ENCODE assay signal across 31 cellular contexts in genomic region chr9:74527718-74528117, GRCh38. TPM values are rescaled to one million over a fixed set of nuclear protein-coding genes. Genes with fewer than 3 reads are reported as not detected.
"Had no signal": no experiment of that assay in that cellular context is flagged by ENCODE, and none has a peak within 500 bp of the region (broad histone marks: within the 10 kb centered on the region; RNA-seq: fewer than 3 reads in every experiment).

No MANE protein-coding gene starts in this region.

- H3K4me1 ChIP-seq: ascending aorta, breast epithelium, colonic mucosa, esophagus squamous epithelium, gastroesophageal sphincter, heart right ventricle had no signal

- H3K27me3 ChIP-seq: ascending aorta, breast epithelium, cardiac muscle cell, colonic mucosa, esophagus squamous epithelium, gastroesophageal sphincter, heart right ventricle had no signal

- DNase-seq: activated CD4-positive, alpha-beta memory T cell treated with anti-CD3 and anti-CD28 coated beads, Interleukin-2, amount 10 ng/mL, durations not matched to agents 7 days and 5 days; activated CD4-positive, alpha-beta T cell treated with anti-CD3 and anti-CD28 coated beads for 1 hour; activated CD4-positive, alpha-beta T cell treated with anti-CD3 and anti-CD28 coated beads for 4 hours; activated CD4-positive, alpha-beta T cell treated with anti-CD3 and anti-CD28 coated beads, Interleukin-2, amount 10 ng/mL, durations not matched to agents 7 days and 5 days; activated CD4-positive, alpha-beta T cell treated with anti-CD3 and anti-CD28 coated beads, Interleukin-2, amount 50 U/mL, for 4 hours; activated CD8-positive, alpha-beta memory T cell treated with anti-CD3 and anti-CD28 coated beads, Interleukin-2, amount 50 U/mL, for 48 hours; activated gamma-delta T cell; activated naive CD4-positive, alpha-beta T cell; activated naive CD4-positive, alpha-beta T cell treated with anti-CD3 and anti-CD28 coated beads, Interleukin-2, amount 10 ng/mL, durations not matched to agents 7 days and 5 days; activated naive CD8-positive, alpha-beta T cell treated with anti-CD3 and anti-CD28 coated beads, Interleukin-2, amount 10 ng/mL, durations not matched to agents 7 days and 5 days; activated T-cell treated with anti-CD3 and anti-CD28 coated beads for 4 hours; activated T-cell treated with anti-CD3 and anti-CD28 coated beads, Interleukin-2, amount 50 U/mL, for 24 hours; activated T-cell treated with anti-CD3 and anti-CD28 coated beads, Interleukin-2, amount 50 U/mL, for 72 hours; central memory CD4-positive, alpha-beta T cell; cerebellar nuclear complex; colonic mucosa; effector CD8-positive, alpha-beta T cell; esophagus squamous epithelium; foreskin melanocyte; heart right ventricle; T-helper 17 cell; T1000 had no signal

- H3K36me3 ChIP-seq: ascending aorta, breast epithelium, cardiac muscle cell, colonic mucosa, esophagus squamous epithelium, gastroesophageal sphincter, heart right ventricle had no signal

- FAIRE-seq: endometrium, endothelial cell of umbilical vein had no signal

- H3K4me3 ChIP-seq: ascending aorta, breast epithelium, cardiac muscle cell, colonic mucosa, esophagus squamous epithelium, gastroesophageal sphincter, heart right ventricle had no signal

- H3K9me3 ChIP-seq: ascending aorta, breast epithelium, colonic mucosa, esophagus squamous epithelium, gastroesophageal sphincter, heart right ventricle had no signal

- H3K27ac ChIP-seq: ascending aorta, breast epithelium, cardiac muscle cell, colonic mucosa, epithelial cell of prostate, esophagus squamous epithelium, gastroesophageal sphincter, heart right ventricle had no signal

- ATAC-seq: activated naive CD4-positive, alpha-beta T cell treated with anti-CD3 and anti-CD28 coated beads, Interleukin-2, amount 50 U/mL, for 72 hours; activated T-cell treated with anti-CD3 and anti-CD28 coated beads, Interleukin-2, amount 50 U/mL, for 72 hours; gastroesophageal sphincter; heart right ventricle; T-helper 17 cell had no signal

RNA-seq across cellular contexts. Expression of gene RORB, which starts 30.6 kb away (rescaled TPM):
- total RNA-seq: activated CD4-positive, alpha-beta T cell treated with anti-CD3 and anti-CD28 coated beads, Interleukin-2, amount 10 ng/mL, durations not matched to agents 7 days and 5 days; activated naive CD4-positive, alpha-beta T cell treated with anti-CD3 and anti-CD28 coated beads, Interleukin-2, amount 50 U/mL, for 72 hours; dermis microvascular lymphatic vessel endothelial cell; endothelial cell of umbilical vein; T-helper 17 cell had no signal
- polyA plus RNA-seq: cardiac muscle cell, endothelial cell of umbilical vein had no signal
